ENCODE assay signal across 1 cellular context in the genomic region with DNA sequence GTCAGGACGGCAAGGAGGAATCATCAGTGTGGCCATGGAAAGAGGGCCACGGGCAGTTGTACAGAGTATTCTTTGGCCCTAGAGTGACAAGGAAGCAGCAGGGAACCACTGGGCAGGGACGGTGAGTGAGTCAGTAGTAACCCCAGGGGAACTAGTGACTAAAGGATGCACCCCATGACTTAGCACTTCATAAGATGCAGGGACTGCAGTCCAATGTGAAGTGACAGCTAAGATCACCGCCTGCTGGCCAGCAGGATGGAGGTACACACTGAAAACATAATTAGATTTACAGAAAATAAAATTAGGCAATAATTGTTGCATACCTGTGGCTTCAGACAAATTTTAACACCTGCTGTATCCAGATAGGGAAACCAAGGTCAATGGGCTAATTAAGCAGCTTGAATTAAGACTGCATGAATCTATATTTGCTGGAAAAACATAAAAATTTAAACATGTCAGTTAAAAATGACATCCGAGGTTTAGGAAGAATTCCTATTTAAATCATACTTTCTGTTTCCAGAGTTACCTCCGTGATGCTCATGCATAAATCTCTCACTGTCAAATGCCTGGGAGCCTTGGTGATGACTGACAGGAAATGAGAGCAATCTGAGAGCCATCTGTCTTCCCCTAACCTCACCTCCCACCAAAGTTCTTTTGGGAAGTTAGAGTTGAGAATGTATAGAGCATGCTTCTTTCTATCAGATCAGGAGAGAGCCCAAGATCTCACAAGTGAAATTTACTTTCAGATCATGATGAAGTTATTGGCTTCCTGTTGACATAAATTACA.
A peak's percentile ranks its signal among the peaks of the same experiment; 100 is the strongest.
TF ChIP-seq lines count a peak whose summit lies in the region.

No MANE protein-coding gene starts in this region.

TF ChIP-seq in K562, 482 proteins besides CTCF, POLR2A, EP300 and RAD21 (continued from another document and continues in another):
- peak; percentile 15; the same call in 1 of the 2 replicates for TF ChIP-seq DEAF1 (CRISPR knock-in tag; IDR thresholded peaks at IDR 0.05)
- TF ChIP-seq, protein P1, sequence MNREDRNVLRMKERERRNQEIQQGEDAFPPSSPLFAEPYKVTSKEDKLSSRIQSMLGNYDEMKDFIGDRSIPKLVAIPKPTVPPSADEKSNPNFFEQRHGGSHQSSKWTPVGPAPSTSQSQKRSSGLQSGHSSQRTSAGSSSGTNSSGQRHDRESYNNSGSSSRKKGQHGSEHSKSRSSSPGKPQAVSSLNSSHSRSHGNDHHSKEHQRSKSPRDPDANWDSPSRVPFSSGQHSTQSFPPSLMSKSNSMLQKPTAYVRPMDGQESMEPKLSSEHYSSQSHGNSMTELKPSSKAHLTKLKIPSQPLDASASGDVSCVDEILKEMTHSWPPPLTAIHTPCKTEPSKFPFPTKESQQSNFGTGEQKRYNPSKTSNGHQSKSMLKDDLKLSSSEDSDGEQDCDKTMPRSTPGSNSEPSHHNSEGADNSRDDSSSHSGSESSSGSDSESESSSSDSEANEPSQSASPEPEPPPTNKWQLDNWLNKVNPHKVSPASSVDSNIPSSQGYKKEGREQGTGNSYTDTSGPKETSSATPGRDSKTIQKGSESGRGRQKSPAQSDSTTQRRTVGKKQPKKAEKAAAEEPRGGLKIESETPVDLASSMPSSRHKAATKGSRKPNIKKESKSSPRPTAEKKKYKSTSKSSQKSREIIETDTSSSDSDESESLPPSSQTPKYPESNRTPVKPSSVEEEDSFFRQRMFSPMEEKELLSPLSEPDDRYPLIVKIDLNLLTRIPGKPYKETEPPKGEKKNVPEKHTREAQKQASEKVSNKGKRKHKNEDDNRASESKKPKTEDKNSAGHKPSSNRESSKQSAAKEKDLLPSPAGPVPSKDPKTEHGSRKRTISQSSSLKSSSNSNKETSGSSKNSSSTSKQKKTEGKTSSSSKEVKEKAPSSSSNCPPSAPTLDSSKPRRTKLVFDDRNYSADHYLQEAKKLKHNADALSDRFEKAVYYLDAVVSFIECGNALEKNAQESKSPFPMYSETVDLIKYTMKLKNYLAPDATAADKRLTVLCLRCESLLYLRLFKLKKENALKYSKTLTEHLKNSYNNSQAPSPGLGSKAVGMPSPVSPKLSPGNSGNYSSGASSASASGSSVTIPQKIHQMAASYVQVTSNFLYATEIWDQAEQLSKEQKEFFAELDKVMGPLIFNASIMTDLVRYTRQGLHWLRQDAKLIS (CRISPR knock-in tag; IDR thresholded peaks at IDR 0.05): no peak
- peak; percentile 69; the same call in 1 of the 2 replicates for TF ChIP-seq CTBP1 (IDR thresholded peaks at IDR 0.05; ENCODE audit: borderline replicate concordance)
- TF ChIP-seq TAF7 (tag; IDR thresholded peaks at IDR 0.05): no peak
- no peak for TF ChIP-seq ZNF347 (CRISPR knock-in tag; IDR thresholded peaks at IDR 0.05; ENCODE audit: low read depth)
- no peak for TF ChIP-seq KLF16 (IDR thresholded peaks at IDR 0.05)
- TF ChIP-seq ZNF24 (IDR thresholded peaks at IDR 0.05): peak; percentile 21; the same call in 1 of the 2 replicates
- TF ChIP-seq, protein P2, sequence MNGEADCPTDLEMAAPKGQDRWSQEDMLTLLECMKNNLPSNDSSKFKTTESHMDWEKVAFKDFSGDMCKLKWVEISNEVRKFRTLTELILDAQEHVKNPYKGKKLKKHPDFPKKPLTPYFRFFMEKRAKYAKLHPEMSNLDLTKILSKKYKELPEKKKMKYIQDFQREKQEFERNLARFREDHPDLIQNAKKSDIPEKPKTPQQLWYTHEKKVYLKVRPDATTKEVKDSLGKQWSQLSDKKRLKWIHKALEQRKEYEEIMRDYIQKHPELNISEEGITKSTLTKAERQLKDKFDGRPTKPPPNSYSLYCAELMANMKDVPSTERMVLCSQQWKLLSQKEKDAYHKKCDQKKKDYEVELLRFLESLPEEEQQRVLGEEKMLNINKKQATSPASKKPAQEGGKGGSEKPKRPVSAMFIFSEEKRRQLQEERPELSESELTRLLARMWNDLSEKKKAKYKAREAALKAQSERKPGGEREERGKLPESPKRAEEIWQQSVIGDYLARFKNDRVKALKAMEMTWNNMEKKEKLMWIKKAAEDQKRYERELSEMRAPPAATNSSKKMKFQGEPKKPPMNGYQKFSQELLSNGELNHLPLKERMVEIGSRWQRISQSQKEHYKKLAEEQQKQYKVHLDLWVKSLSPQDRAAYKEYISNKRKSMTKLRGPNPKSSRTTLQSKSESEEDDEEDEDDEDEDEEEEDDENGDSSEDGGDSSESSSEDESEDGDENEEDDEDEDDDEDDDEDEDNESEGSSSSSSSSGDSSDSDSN (IDR thresholded peaks at IDR 0.05; ENCODE audit: borderline replicate concordance in 1 of 2, low read depth in 2 of 2, low read length in 2 of 2): no peak
- no peak for TF ChIP-seq ZNF41 (CRISPR knock-in tag; conservative IDR thresholded peaks at IDR 0.05)
- no peak for TF ChIP-seq PRMT5 (CRISPR knock-in tag; IDR thresholded peaks at IDR 0.05)
- no peak for TF ChIP-seq KLF10 (CRISPR knock-in tag; IDR thresholded peaks at IDR 0.05)
- TF ChIP-seq IFI16 (CRISPR knock-in tag; IDR thresholded peaks at IDR 0.05): no peak
- TF ChIP-seq ETV6 (IDR thresholded peaks at IDR 0.05; ENCODE audit: borderline replicate concordance in 1 of 2, low read depth in 2 of 2, low read length in 1 of 2): no peak
- TF ChIP-seq ETV6 (CRISPR knock-in tag; IDR thresholded peaks at IDR 0.05; ENCODE audit: borderline replicate concordance): no peak
- no peak for TF ChIP-seq ZNF589 (CRISPR knock-in tag; IDR thresholded peaks at IDR 0.05; ENCODE audit: low read depth)
- TF ChIP-seq, protein P3, sequence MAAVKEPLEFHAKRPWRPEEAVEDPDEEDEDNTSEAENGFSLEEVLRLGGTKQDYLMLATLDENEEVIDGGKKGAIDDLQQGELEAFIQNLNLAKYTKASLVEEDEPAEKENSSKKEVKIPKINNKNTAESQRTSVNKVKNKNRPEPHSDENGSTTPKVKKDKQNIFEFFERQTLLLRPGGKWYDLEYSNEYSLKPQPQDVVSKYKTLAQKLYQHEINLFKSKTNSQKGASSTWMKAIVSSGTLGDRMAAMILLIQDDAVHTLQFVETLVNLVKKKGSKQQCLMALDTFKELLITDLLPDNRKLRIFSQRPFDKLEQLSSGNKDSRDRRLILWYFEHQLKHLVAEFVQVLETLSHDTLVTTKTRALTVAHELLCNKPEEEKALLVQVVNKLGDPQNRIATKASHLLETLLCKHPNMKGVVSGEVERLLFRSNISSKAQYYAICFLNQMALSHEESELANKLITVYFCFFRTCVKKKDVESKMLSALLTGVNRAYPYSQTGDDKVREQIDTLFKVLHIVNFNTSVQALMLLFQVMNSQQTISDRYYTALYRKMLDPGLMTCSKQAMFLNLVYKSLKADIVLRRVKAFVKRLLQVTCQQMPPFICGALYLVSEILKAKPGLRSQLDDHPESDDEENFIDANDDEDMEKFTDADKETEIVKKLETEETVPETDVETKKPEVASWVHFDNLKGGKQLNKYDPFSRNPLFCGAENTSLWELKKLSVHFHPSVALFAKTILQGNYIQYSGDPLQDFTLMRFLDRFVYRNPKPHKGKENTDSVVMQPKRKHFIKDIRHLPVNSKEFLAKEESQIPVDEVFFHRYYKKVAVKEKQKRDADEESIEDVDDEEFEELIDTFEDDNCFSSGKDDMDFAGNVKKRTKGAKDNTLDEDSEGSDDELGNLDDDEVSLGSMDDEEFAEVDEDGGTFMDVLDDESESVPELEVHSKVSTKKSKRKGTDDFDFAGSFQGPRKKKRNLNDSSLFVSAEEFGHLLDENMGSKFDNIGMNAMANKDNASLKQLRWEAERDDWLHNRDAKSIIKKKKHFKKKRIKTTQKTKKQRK (IDR thresholded peaks at IDR 0.05; ENCODE audit: borderline replicate concordance, low read depth, low read length): no peak
- no peak for TF ChIP-seq MYNN (IDR thresholded peaks at IDR 0.05)
- no peak for TF ChIP-seq MYNN (CRISPR knock-in tag; IDR thresholded peaks at IDR 0.05)
- TF ChIP-seq CEBPB (tag; IDR thresholded peaks at IDR 0.05): peak; percentile 35; the same call in 1 of the 2 replicates
- TF ChIP-seq, protein P4, sequence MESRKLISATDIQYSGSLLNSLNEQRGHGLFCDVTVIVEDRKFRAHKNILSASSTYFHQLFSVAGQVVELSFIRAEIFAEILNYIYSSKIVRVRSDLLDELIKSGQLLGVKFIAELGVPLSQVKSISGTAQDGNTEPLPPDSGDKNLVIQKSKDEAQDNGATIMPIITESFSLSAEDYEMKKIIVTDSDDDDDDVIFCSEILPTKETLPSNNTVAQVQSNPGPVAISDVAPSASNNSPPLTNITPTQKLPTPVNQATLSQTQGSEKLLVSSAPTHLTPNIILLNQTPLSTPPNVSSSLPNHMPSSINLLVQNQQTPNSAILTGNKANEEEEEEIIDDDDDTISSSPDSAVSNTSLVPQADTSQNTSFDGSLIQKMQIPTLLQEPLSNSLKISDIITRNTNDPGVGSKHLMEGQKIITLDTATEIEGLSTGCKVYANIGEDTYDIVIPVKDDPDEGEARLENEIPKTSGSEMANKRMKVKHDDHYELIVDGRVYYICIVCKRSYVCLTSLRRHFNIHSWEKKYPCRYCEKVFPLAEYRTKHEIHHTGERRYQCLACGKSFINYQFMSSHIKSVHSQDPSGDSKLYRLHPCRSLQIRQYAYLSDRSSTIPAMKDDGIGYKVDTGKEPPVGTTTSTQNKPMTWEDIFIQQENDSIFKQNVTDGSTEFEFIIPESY (CRISPR knock-in tag; IDR thresholded peaks at IDR 0.05): no peak
- no peak for TF ChIP-seq NUFIP1 (IDR thresholded peaks at IDR 0.05; ENCODE audit: partially characterized antibody)
- peak; percentile 96 for TF ChIP-seq HMBOX1 (IDR thresholded peaks at IDR 0.05)
- no peak for TF ChIP-seq PCBP2 (IDR thresholded peaks at IDR 0.05; ENCODE audit: low read depth, low read length, poor library complexity, severe bottlenecking)
- TF ChIP-seq ZNF316 (IDR thresholded peaks at IDR 0.05): peak; percentile 57; the same call in 1 of the 2 replicates
- TF ChIP-seq DIDO1 (tag; IDR thresholded peaks at IDR 0.05; ENCODE audit: low read depth): no peak
- no peak for TF ChIP-seq HNRNPK (IDR thresholded peaks at IDR 0.05; ENCODE audit: low read depth, low read length, poor library complexity, severe bottlenecking)
- TF ChIP-seq CEBPG (CRISPR knock-in tag; IDR thresholded peaks at IDR 0.05): no peak
- peak in 1 of 2 experiments; percentile 39; a peak in 1 of 4 replicates for TF ChIP-seq CEBPG (tag; conservative IDR thresholded peaks at IDR 0.05 in 1 of 2, IDR thresholded peaks at IDR 0.05 in 1 of 2)
- TF ChIP-seq SMARCB1 (IDR thresholded peaks at IDR 0.05; ENCODE audit: insufficient read length, low read depth): no peak
- TF ChIP-seq XRCC4 (IDR thresholded peaks at IDR 0.05; ENCODE audit: extremely low read depth, insufficient read depth, insufficient read length): no peak
- TF ChIP-seq ZNF57 (CRISPR knock-in tag; IDR thresholded peaks at IDR 0.05): no peak
- no peak for TF ChIP-seq RBM17 (IDR thresholded peaks at IDR 0.05; ENCODE audit: borderline replicate concordance, low read depth, low read length)
- TF ChIP-seq, protein P5, sequence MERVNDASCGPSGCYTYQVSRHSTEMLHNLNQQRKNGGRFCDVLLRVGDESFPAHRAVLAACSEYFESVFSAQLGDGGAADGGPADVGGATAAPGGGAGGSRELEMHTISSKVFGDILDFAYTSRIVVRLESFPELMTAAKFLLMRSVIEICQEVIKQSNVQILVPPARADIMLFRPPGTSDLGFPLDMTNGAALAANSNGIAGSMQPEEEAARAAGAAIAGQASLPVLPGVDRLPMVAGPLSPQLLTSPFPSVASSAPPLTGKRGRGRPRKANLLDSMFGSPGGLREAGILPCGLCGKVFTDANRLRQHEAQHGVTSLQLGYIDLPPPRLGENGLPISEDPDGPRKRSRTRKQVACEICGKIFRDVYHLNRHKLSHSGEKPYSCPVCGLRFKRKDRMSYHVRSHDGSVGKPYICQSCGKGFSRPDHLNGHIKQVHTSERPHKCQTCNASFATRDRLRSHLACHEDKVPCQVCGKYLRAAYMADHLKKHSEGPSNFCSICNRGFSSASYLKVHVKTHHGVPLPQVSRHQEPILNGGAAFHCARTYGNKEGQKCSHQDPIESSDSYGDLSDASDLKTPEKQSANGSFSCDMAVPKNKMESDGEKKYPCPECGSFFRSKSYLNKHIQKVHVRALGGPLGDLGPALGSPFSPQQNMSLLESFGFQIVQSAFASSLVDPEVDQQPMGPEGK (CRISPR knock-in tag; IDR thresholded peaks at IDR 0.05; ENCODE audit: borderline replicate concordance): no peak
